Comparison of ENCODE assay signal across 25 cellular contexts in the genomic region with DNA sequence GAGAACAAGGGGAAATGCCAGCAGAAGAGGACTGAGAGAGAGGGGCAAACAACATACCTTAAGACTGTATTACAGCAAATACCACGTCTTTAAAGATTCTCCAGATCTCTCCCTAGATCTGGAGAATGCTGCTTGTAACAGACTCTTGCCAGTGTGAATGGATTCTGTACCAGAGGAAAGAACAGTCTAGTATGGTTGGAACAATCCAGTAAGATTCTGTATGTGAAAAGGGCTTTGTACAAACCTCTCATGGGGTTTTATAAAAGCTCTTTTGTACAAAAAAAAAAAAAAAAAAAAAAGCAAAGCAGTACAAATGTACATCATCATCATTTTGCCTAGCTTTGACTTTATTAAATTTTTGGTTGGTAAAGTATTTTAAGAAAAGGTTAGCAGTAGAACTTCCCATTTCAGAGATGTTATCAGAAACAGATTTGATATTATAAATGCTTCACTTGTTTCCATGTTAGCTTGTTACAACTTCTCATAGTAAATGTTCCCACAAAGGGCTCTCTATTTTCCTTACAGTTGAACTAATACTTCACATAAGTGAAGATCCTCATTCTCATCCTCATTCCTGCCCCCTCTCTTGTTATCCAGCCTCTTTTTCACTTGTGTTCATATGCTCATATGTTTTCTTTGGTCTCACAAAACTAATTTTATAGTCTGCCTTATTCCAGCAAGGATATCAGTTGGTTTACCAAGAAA.
DNase-seq lines count a peak whose midpoint lies in the region; ATAC-seq and FAIRE-seq lines count a peak whose summit lies in the region.
"Had no signal": no experiment of that assay in that cellular context is flagged by ENCODE, and none has a peak within 500 bp of the region (broad histone marks: within the 10 kb centered on the region; RNA-seq: fewer than 3 reads in every experiment).

No MANE protein-coding gene starts in this region.

- no peak overlapping the region for H3K4me3 ChIP-seq in right cardiac atrium (ENCODE audit: low read length)

- ATAC-seq in right cardiac atrium = no peak

- intact Hi-C loops in right cardiac atrium (cut with DNase I) = no loop called here

- H3K27me3 ChIP-seq in right cardiac atrium (ENCODE audit: control insufficient read depth, insufficient read depth) = no peaks in the 10 kb centered on the region

- FAIRE-seq in colon (lab: Jason Lieb, UNC) = peak; percentile 38
- FAIRE-seq: D721Med, GM19239, H1 had no signal

- H3K4me1 ChIP-seq in right cardiac atrium (ENCODE audit: control insufficient read depth, insufficient read depth, low read length) = no peaks in the 10 kb centered on the region

- DNase-seq in COLO829 (ENCODE audit: low spot score) = peak; percentile 57
- peak; percentile 69 for DNase-seq in medulla oblongata (ENCODE audit: extremely low spot score)
- peak in 1 of 49 donors; percentile 17 for DNase-seq in substantia nigra (lab: John Stamatoyannopoulos, UW)
- DNase-seq in right cardiac atrium = no peak
- DNase-seq in NCI-H510A (lab: John Stamatoyannopoulos, UW) = no peak
- no peak for DNase-seq in NCI-H2081 treated with DMSO at 0.1 percent for 48 hours (lab: John Stamatoyannopoulos, UW)
- DNase-seq: 8988T; CD8-positive, alpha-beta memory T cell; EL; GF-D8; IMR-90; NCI-H1092 treated with DMSO at 0.1 percent for 48 hours; NCI-H1436 treated with DMSO at 0.1 percent for 48 hours; NCI-H1930; NCI-H2227 treated with DMSO at 0.1 percent for 48 hours; NCI-H524; NCI-H774; NK-92 treated with Interleukin-12 subunit alpha and Interleukin-12 subunit beta, amount 100 ng/mL, for 24 hours; SHP77 treated with DMSO at 0.1 percent for 48 hours had no signal

- WGBS in right cardiac atrium = 48% methylated on average over 1 of the region's 1 CpG

- H3K27ac ChIP-seq in substantia nigra (ENCODE audit: low read depth, low read length, poor library complexity, severe bottlenecking) = peak overlapping the region; percentile 78
- no peak overlapping the region for H3K27ac ChIP-seq in right cardiac atrium (ENCODE audit: low read length)
- H3K27ac ChIP-seq: KMS-11, RWPE1 had no signal

- H3K9me3 ChIP-seq in right cardiac atrium (ENCODE audit: control insufficient read depth, low read length) = no peaks in the 10 kb centered on the region

Comparison
In these comparisons a context has a peak if more than half of its experiments do, and no peak if none do; other contexts are left out.
1. DNase-seq: peak in COLO829 (single experiment) and medulla oblongata (single experiment); none in right cardiac atrium (0 of 3), NCI-H510A (single experiment) and NCI-H2081 treated with DMSO at 0.1 percent for 48 hours (single experiment).